In genomic region chr17:22217135-22217534, GRCh38 we compare ENCODE assay signal across 16 cellular contexts.
"Had no signal": no experiment of that assay in that cellular context is flagged by ENCODE, and none has a peak within 500 bp of the region (broad histone marks: within the 10 kb centered on the region; RNA-seq: fewer than 3 reads in every experiment).

No MANE protein-coding gene starts in this region.

- H3K4me2 ChIP-seq: hepatocyte had no signal

- H2AFZ ChIP-seq: hepatocyte, parathyroid adenoma had no signal

- ATAC-seq: activated CD4-positive, CD25-positive, alpha-beta regulatory T cell treated with anti-CD3 and anti-CD28 coated beads, Interleukin-2, amount 50 U/mL, for 24 hours; left cardiac atrium; lower lobe of right lung had no signal

- H3K27ac ChIP-seq: hepatocyte, lower lobe of right lung, parathyroid adenoma, stomach, thoracic aorta, uterus had no signal

- H3K4me1 ChIP-seq: lower lobe of right lung, parathyroid adenoma, stomach, uterus had no signal

- H3K9me3 ChIP-seq: lower lobe of right lung, thoracic aorta, uterus had no signal

- H3K4me3 ChIP-seq: hepatocyte, lower lobe of right lung, stomach, thoracic aorta, uterus had no signal

- H3K27me3 ChIP-seq: hepatocyte, stomach, uterus had no signal

- H3K27ac Mint-ChIP-seq: activated naive CD4-positive, alpha-beta T cell treated with anti-CD3 and anti-CD28 coated beads for 36 hours; activated T-helper 2 cell treated with anti-CD3 and anti-CD28 coated beads, Interferon-gamma antibody, Interleukin-2, Interleukin-4, amounts not matched to agents 10 μg/mL and 5 μg/mL and 100 μg/mL, durations not matched to agents 14 hours and 24 hours and 36 hours had no signal

- DNase-seq: activated CD4-positive, alpha-beta T cell treated with anti-CD3 and anti-CD28 coated beads, Interleukin-2, amount 50 U/mL, for 1 hour; activated naive CD4-positive, alpha-beta T cell treated with anti-CD3 and anti-CD28 coated beads for 36 hours; activated T-cell treated with anti-CD3 and anti-CD28 coated beads, Interleukin-2, amount 50 U/mL, for 1 hour; left cardiac atrium; lower lobe of right lung; stimulated activated CD4-positive, alpha-beta T cell treated with anti-CD3 and anti-CD28 coated beads, Interleukin-12 subunit alpha, Interleukin-12 subunit beta, amount 100 ng/mL, for 4 hours; stimulated activated CD4-positive, alpha-beta T cell treated with anti-CD3 and anti-CD28 coated beads, Interleukin-2, amount 100 ng/mL, for 24 hours; stomach; T-helper 9 cell; uterus had no signal

- H3K79me2 ChIP-seq: hepatocyte, parathyroid adenoma had no signal

- H3K4me3 Mint-ChIP-seq: activated naive CD4-positive, alpha-beta T cell treated with anti-CD3 and anti-CD28 coated beads for 36 hours; neural crest cell had no signal

- H3K36me3 ChIP-seq: lower lobe of right lung, stomach, thoracic aorta, uterus had no signal

- H3K4me1 Mint-ChIP-seq: neural crest cell had no signal
